In the genomic region with DNA sequence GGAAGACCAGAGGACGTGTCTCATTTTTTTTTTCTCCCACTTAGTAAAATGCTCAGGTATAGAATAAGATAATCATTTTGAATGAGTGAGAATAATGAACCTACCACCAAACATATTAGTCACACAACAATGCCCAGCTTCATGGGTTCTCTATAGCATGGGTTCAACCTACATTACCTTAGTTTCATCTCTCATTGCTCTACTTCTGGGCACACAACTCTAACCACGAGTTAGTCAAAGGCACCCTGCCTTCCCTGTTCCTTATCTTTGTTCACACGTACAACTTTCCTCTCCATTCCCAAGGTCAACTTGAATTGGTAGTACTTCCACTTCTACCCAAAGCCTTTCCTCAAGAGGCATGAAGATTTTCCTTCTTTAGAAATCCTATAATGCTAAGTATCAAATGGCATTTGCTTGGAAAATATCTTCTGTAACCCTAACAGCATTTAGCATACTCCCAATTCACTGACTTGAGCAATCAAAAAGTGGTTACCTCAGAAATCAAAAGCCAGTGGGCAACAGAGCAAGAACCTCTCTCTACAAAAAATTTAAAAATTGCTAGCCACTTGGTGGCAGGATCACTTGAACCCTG, we compare ENCODE assay signal across 21 cellular contexts. TPM values are rescaled to one million over a fixed set of nuclear protein-coding genes. Genes with fewer than 3 reads are reported as not detected.
DNase-seq lines count a peak whose midpoint lies in the region; ATAC-seq, FAIRE-seq and TF ChIP-seq lines count a peak whose summit lies in the region.
"Had no signal": no experiment of that assay in that cellular context is flagged by ENCODE, and none has a peak within 500 bp of the region (broad histone marks: within the 10 kb centered on the region; RNA-seq: fewer than 3 reads in every experiment).

No MANE protein-coding gene starts in this region.

- TF ChIP-seq POLR2A in HCT116 (IDR thresholded peaks at IDR 0.05; ENCODE audit: borderline replicate concordance, extremely low read depth, insufficient read depth, insufficient read length): no peak

- no TSS peak for BruUV-seq in HCT116 (replicated peaks; lab: Mats Ljungman, UMichigan)

- no peak overlapping the region for H3K27ac ChIP-seq in HCT116 (ENCODE audit: low read depth, low read length)
- peak overlapping the region; percentile 2 for H3K27ac ChIP-seq in osteoblast (ENCODE audit: low read depth, low read length)
- no peak overlapping the region for H3K27ac ChIP-seq in kidney (ENCODE audit: low read depth in 2 of 2, low read length in 2 of 2)
- H3K27ac ChIP-seq: neural progenitor cell had no signal

- no peaks in the 10 kb centered on the region for H3K9me2 ChIP-seq in HCT116 (ENCODE audit: insufficient read depth)

- FAIRE-seq in kidney (lab: Jason Lieb, UNC): no peak

- peaks cover 67% of the 10 kb centered on the region for H3K4me1 Mint-ChIP-seq in activated T-cell treated with anti-CD3 and anti-CD28 coated beads, Interleukin-2, amount 50 U/mL, for 72 hours (ENCODE audit: low read depth)
- H3K4me1 Mint-ChIP-seq in activated T-cell treated with anti-CD3 and anti-CD28 coated beads, Interleukin-2, amount 50 U/mL, for 24 hours (ENCODE audit: low read depth): peaks cover 66% of the 10 kb centered on the region
- peaks cover 38% of the 10 kb centered on the region for H3K4me1 Mint-ChIP-seq in activated T-helper 17 cell treated with anti-CD3 and anti-CD28 coated beads, Interleukin-2, amount 50 U/mL, for 72 hours
- H3K4me1 Mint-ChIP-seq: neural progenitor cell had no signal

- no peaks in the 10 kb centered on the region for H3K9me3 Mint-ChIP-seq in activated T-cell treated with anti-CD3 and anti-CD28 coated beads, Interleukin-2, amount 50 U/mL, for 72 hours
- H3K9me3 Mint-ChIP-seq in activated T-cell treated with anti-CD3 and anti-CD28 coated beads, Interleukin-2, amount 50 U/mL, for 24 hours: peaks cover 5% of the 10 kb centered on the region
- no peaks in the 10 kb centered on the region for H3K9me3 Mint-ChIP-seq in activated T-helper 17 cell treated with anti-CD3 and anti-CD28 coated beads, Interleukin-2, amount 50 U/mL, for 72 hours
- H3K9me3 Mint-ChIP-seq: mesothelial cell of epicardium, neural progenitor cell had no signal

- peaks cover 100% of the 10 kb centered on the region for H3K79me2 ChIP-seq in HCT116 (ENCODE audit: insufficient read depth, low read length)
- H3K79me2 ChIP-seq in osteoblast (ENCODE audit: insufficient read depth, low read length): peaks cover 56% of the 10 kb centered on the region

- ATAC-seq in activated T-cell treated with anti-CD3 and anti-CD28 coated beads, Interleukin-2, amount 50 U/mL, for 72 hours (replicated peaks in 1 of 2): peak; percentile 54 to 68
- ATAC-seq in HCT116: no peak
- peak; percentile 77 for ATAC-seq in activated T-helper 17 cell treated with anti-CD3 and anti-CD28 coated beads, Interleukin-2, amount 50 U/mL, for 72 hours (replicated peaks)
- ATAC-seq: activated T-cell treated with anti-CD3 and anti-CD28 coated beads, Interleukin-2, amount 50 U/mL, for 4 hours had no signal

- peaks cover 10 to 37% of the 10 kb centered on the region in 2 experiments; a peak in 3 of 4 replicates for H3K4me1 ChIP-seq in HCT116 (ENCODE audit: control insufficient read depth in 1 of 2, insufficient read depth in 2 of 2, low read length in 2 of 2)
- peaks cover 13% of the 10 kb centered on the region for H3K4me1 ChIP-seq in osteoblast (ENCODE audit: insufficient read depth, low read length)
- H3K4me1 ChIP-seq in kidney (ENCODE audit: control insufficient read depth in 1 of 2, insufficient read depth in 1 of 2, low read depth in 1 of 2, low read length in 2 of 2): no peaks in the 10 kb centered on the region
- H3K4me1 ChIP-seq: neural progenitor cell, stomach had no signal

- intact Hi-C loops in HCT116 (cut with micrococcal nuclease) (no loop called here), kidney (cut with DNase I) (no loop called here)

- no peaks in the 10 kb centered on the region for H3K27me3 Mint-ChIP-seq in activated T-cell treated with anti-CD3 and anti-CD28 coated beads, Interleukin-2, amount 50 U/mL, for 72 hours (ENCODE audit: low read depth)
- no peaks in the 10 kb centered on the region for H3K27me3 Mint-ChIP-seq in activated T-cell treated with anti-CD3 and anti-CD28 coated beads, Interleukin-2, amount 50 U/mL, for 24 hours
- H3K27me3 Mint-ChIP-seq in activated T-helper 17 cell treated with anti-CD3 and anti-CD28 coated beads, Interleukin-2, amount 50 U/mL, for 72 hours: no peaks in the 10 kb centered on the region
- H3K27me3 Mint-ChIP-seq: CD8-positive, alpha-beta memory T cell had no signal

- no peak for DNase-seq in activated T-cell treated with anti-CD3 and anti-CD28 coated beads, Interleukin-2, amount 50 U/mL, for 72 hours
- DNase-seq in activated T-cell treated with anti-CD3 and anti-CD28 coated beads, Interleukin-2, amount 50 U/mL, for 24 hours: no peak
- DNase-seq in HCT116 (ENCODE audit: low read depth, low spot score): no peak
- DNase-seq in osteoblast (ENCODE audit: insufficient read length, low spot score, missing footprints): no peak
- DNase-seq in kidney: no peak
- DNase-seq in glomerular visceral epithelial cell (ENCODE audit: extremely low spot score): no peak
- DNase-seq in NCI-H1417 (lab: John Stamatoyannopoulos, UW): no peak
- DNase-seq: activated CD4-positive, alpha-beta T cell treated with anti-CD3 and anti-CD28 coated beads for 48 hours; activated T-cell treated with anti-CD3 and anti-CD28 coated beads, Interleukin-2, amount 50 U/mL, for 4 hours; amygdala; CD8-positive, alpha-beta memory T cell; EL; hippocampal formation; kidney glomerular epithelial cell; NCI-H2081; NCI-H524; stomach; T1000 had no signal

- no peak overlapping the region for H3K27ac Mint-ChIP-seq in activated T-cell treated with anti-CD3 and anti-CD28 coated beads, Interleukin-2, amount 50 U/mL, for 72 hours
- no peak overlapping the region for H3K27ac Mint-ChIP-seq in activated T-cell treated with anti-CD3 and anti-CD28 coated beads, Interleukin-2, amount 50 U/mL, for 24 hours
- H3K27ac Mint-ChIP-seq in activated T-helper 17 cell treated with anti-CD3 and anti-CD28 coated beads, Interleukin-2, amount 50 U/mL, for 72 hours: no peak overlapping the region
- H3K27ac Mint-ChIP-seq: mesothelial cell of epicardium, neural progenitor cell had no signal

- CTCF ChIA-PET in HCT116 (lab: Charles Lee): no interaction called here

- no peak overlapping the region for H3K9ac ChIP-seq in HCT116 (ENCODE audit: low read length)
- H3K9ac ChIP-seq in kidney (ENCODE audit: low read length in 2 of 2): no peak overlapping the region
- H3K9ac ChIP-seq: neural progenitor cell had no signal

- H3K36me3 Mint-ChIP-seq in activated T-cell treated with anti-CD3 and anti-CD28 coated beads, Interleukin-2, amount 50 U/mL, for 72 hours (ENCODE audit: insufficient read depth in 2 of 2): peaks cover 20 to 61% of the 10 kb centered on the region in 2 donors
- H3K36me3 Mint-ChIP-seq in activated T-cell treated with anti-CD3 and anti-CD28 coated beads, Interleukin-2, amount 50 U/mL, for 24 hours (ENCODE audit: low read depth): peaks cover 99% of the 10 kb centered on the region
- peaks cover 99% of the 10 kb centered on the region for H3K36me3 Mint-ChIP-seq in activated T-helper 17 cell treated with anti-CD3 and anti-CD28 coated beads, Interleukin-2, amount 50 U/mL, for 72 hours (ENCODE audit: low read depth)

- peaks cover 16 to 61% of the 10 kb centered on the region in 2 experiments for H3K36me3 ChIP-seq in HCT116 (ENCODE audit: control insufficient read depth in 1 of 2, insufficient read depth in 2 of 2, low read length in 2 of 2)
- peaks cover 32% of the 10 kb centered on the region for H3K36me3 ChIP-seq in osteoblast (ENCODE audit: insufficient read depth, low read length)
- peaks cover 6 to 12% of the 10 kb centered on the region in 2 donors for H3K36me3 ChIP-seq in kidney (ENCODE audit: control insufficient read depth in 1 of 2, insufficient read depth in 2 of 2, low read length in 2 of 2)

- no peak for TF ChIP-seq RAD21 in HCT116 (IDR thresholded peaks at IDR 0.05; ENCODE audit: low read depth)

- H3K4me2 ChIP-seq in HCT116 (ENCODE audit: low read length) (0 out of 2 replicates have a peak overlapping the region, but pooled peaks have one; percentile 13), osteoblast (ENCODE audit: insufficient read depth, low read length) (no peak overlapping the region)
- H3K4me2 ChIP-seq: neural progenitor cell had no signal

- RAD21 ChIA-PET in HCT116 (lab: Charles Lee; ENCODE audit: low non-redundant PET in 1 of 2, low total read pairs in 2 of 2, uncharacterized antibody in 2 of 2, unreplicated experiment in 2 of 2): no interaction called here

- no peak for TF ChIP-seq CTCF in HCT116 (IDR thresholded peaks at IDR 0.05 in 2 of 3, conservative IDR thresholded peaks at IDR 0.05 in 1 of 3; ENCODE audit: borderline replicate concordance in 1 of 3, insufficient read depth in 1 of 3, low read depth in 2 of 3, low read length in 2 of 3)
- TF ChIP-seq CTCF in osteoblast (IDR thresholded peaks at IDR 0.05; ENCODE audit: extremely low read depth, low read depth, low read length): no peak
- TF ChIP-seq CTCF in kidney (IDR thresholded peaks at IDR 0.05; ENCODE audit: borderline replicate concordance, extremely low read depth, insufficient read depth): no peak

- H3K4me3 Mint-ChIP-seq in activated T-cell treated with anti-CD3 and anti-CD28 coated beads, Interleukin-2, amount 50 U/mL, for 72 hours: no peak overlapping the region
- no peak overlapping the region for H3K4me3 Mint-ChIP-seq in activated T-cell treated with anti-CD3 and anti-CD28 coated beads, Interleukin-2, amount 50 U/mL, for 24 hours
- H3K4me3 Mint-ChIP-seq in activated T-helper 17 cell treated with anti-CD3 and anti-CD28 coated beads, Interleukin-2, amount 50 U/mL, for 72 hours: no peak overlapping the region
- H3K4me3 Mint-ChIP-seq: activated T-cell treated with anti-CD3 and anti-CD28 coated beads, Interleukin-2, amount 50 U/mL, for 4 hours; CD8-positive, alpha-beta memory T cell; mesothelial cell of epicardium; neural progenitor cell had no signal

- H2AFZ ChIP-seq in HCT116 (ENCODE audit: low read depth, low read length, poor library complexity, severe bottlenecking): no peak overlapping the region
- H2AFZ ChIP-seq in osteoblast (ENCODE audit: low read length): no peak overlapping the region
- H2AFZ ChIP-seq: neural progenitor cell had no signal

- H4K20me1 ChIP-seq in HCT116 (ENCODE audit: insufficient read depth): peaks cover 22% of the 10 kb centered on the region; the same call in 1 of the 2 replicates
- H4K20me1 ChIP-seq in osteoblast (ENCODE audit: insufficient read depth, low read length): no peaks in the 10 kb centered on the region

- H3K4me3 ChIP-seq in HCT116 (replicated peaks in 1 of 2; ENCODE audit: low read depth in 1 of 2, low read length in 2 of 2) (no peak overlapping the region), osteoblast (ENCODE audit: insufficient read depth, low read length) (no peak overlapping the region), kidney (ENCODE audit: low read length in 2 of 2) (no peak overlapping the region)
- H3K4me3 ChIP-seq: neural progenitor cell, stomach had no signal

- H3K9me3 ChIP-seq in HCT116 (ENCODE audit: control insufficient read depth in 1 of 2, insufficient read depth in 1 of 2, low read depth in 1 of 2, low read length in 2 of 2) (no peaks in the 10 kb centered on the region), osteoblast (ENCODE audit: low read depth, low read length) (no peaks in the 10 kb centered on the region), kidney (ENCODE audit: control insufficient read depth in 1 of 2, low read length in 2 of 2) (no peaks in the 10 kb centered on the region)
- H3K9me3 ChIP-seq: stomach had no signal

- H3K27me3 ChIP-seq in HCT116 (ENCODE audit: insufficient read depth, low read length): no peaks in the 10 kb centered on the region
- H3K27me3 ChIP-seq in osteoblast (ENCODE audit: insufficient read depth, low read length): no peaks in the 10 kb centered on the region
- H3K27me3 ChIP-seq: neural progenitor cell, stomach had no signal

- POLR2A ChIA-PET in HCT116 (lab: Charles Lee): no interaction called here

RNA-seq across cellular contexts. Expression of a gene that starts 20.9 kb away (rescaled TPM):
- 100 to 1,000 TPM; 175 to 204 TPM for total RNA-seq in activated T-cell treated with anti-CD3 and anti-CD28 coated beads, Interleukin-2, amount 50 U/mL, for 72 hours
- total RNA-seq in HCT116 (2021; ENCODE audit: unreplicated experiment): 108 TPM
- polyA plus RNA-seq in HCT116 (2012): 23.7 and 37.0 TPM in 2 replicates
- 100 to 1,000 TPM; 111 to 132 TPM for total RNA-seq in activated T-helper 17 cell treated with anti-CD3 and anti-CD28 coated beads, Interleukin-2, amount 50 U/mL, for 72 hours
- total RNA-seq in osteoblast: 102 and 113 TPM in 2 replicates
- 67.2 TPM for total RNA-seq in kidney
- 23.7 TPM for polyA plus RNA-seq in kidney (ENCODE audit: insufficient read depth, low read depth, low replicate concordance)
